In the genomic region with DNA sequence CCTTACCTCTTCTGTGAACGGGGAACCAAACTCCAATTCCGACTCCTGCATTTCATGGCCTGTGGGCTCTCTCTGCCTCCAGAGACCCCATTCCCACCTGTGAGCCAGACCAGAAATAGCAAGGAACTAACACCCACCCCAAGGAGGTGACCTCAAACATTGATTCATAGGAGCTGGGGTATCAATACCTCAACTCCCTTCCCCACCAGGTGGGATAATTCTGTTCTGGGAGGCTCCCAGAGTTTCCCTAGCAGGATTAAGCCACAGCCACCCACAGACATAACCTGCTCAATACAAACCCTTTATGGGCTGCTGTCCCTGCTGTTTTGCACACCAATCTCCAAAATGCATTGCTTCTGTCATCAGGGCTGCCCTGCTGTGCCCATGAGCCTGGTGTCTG, we compare ENCODE assay signal across 9 cellular contexts. TPM values are rescaled to one million over a fixed set of nuclear protein-coding genes. Genes with fewer than 3 reads are reported as not detected.
"Had no signal": no experiment of that assay in that cellular context is flagged by ENCODE, and none has a peak within 500 bp of the region (broad histone marks: within the 10 kb centered on the region; RNA-seq: fewer than 3 reads in every experiment).

No MANE protein-coding gene starts in this region.

- H3K36me3 Mint-ChIP-seq: IgD-negative memory B cell had no signal

- H3K4me2 ChIP-seq: KMS-11 had no signal

- H3K27ac ChIP-seq: HL-60, KMS-11 had no signal

- ATAC-seq: HepG2, K562 had no signal

- H3K4me1 Mint-ChIP-seq: IgD-negative memory B cell had no signal

- H3K27ac Mint-ChIP-seq: IgD-negative memory B cell had no signal

- H3K4me3 ChIP-seq: K562 had no signal

- DNase-seq: IMR-90, KBM-7, KG1 had no signal

- H3K4me3 Mint-ChIP-seq: IgD-negative memory B cell had no signal

- H3K9ac ChIP-seq: KMS-11 had no signal

RNA-seq across cellular contexts. Expression of a gene that starts 59.6 kb away (rescaled TPM):
- total RNA-seq: HepG2, HT-29 had no signal
- polyA plus RNA-seq: HepG2, IgD-negative memory B cell, K562 had no signal
